11 cellular contexts compared by ENCODE assay signal in genomic region chr5:77138981-77139380, GRCh38. TPM values are rescaled to one million over a fixed set of nuclear protein-coding genes. Genes with fewer than 3 reads are reported as not detected.
A peak's percentile ranks its signal among the peaks of the same experiment; 100 is the strongest.
DNase-seq lines count a peak whose midpoint lies in the region; ATAC-seq and TF ChIP-seq lines count a peak whose summit lies in the region.
"Had no signal": no experiment of that assay in that cellular context is flagged by ENCODE, and none has a peak within 500 bp of the region (broad histone marks: within the 10 kb centered on the region; RNA-seq: fewer than 3 reads in every experiment).

No MANE protein-coding gene starts in this region.

- ATAC-seq in GM18907 (IDR thresholded peaks at IDR 0.05; ENCODE audit: unreplicated experiment), result no peak
- no peak for ATAC-seq in HG02981 (IDR thresholded peaks at IDR 0.05; ENCODE audit: unreplicated experiment)

- peaks cover 4% of the 10 kb centered on the region for H3K36me3 Mint-ChIP-seq in neural progenitor cell
- H3K36me3 Mint-ChIP-seq: CD14-positive monocyte had no signal

- H3K9me3 ChIP-seq in neural progenitor cell (ENCODE audit: low read depth) (no peaks in the 10 kb centered on the region), smooth muscle cell (replicated peaks; ENCODE audit: low read depth) (no peaks in the 10 kb centered on the region)

- H3K27ac ChIP-seq in dorsolateral prefrontal cortex (peak overlapping the region in 41 of 59 donors; percentile 0 to 74 (median 38)), neural progenitor cell (no peak overlapping the region), smooth muscle cell (ENCODE audit: low read depth) (no peak overlapping the region)

- H3K4me2 ChIP-seq in neural progenitor cell (no peak overlapping the region), smooth muscle cell (no peak overlapping the region)

- no peak overlapping the region for H3K9ac ChIP-seq in neural progenitor cell
- no peak overlapping the region for H3K9ac ChIP-seq in smooth muscle cell (ENCODE audit: low read depth)

- H3K27ac Mint-ChIP-seq in neural progenitor cell, result peak overlapping the region; percentile 72
- H3K27ac Mint-ChIP-seq: activated T-cell treated with anti-CD3 and anti-CD28 coated beads, Interleukin-2, amount 50 U/mL, for 24 hours; CD14-positive monocyte had no signal

- DNase-seq in AG20443 (ENCODE audit: low spot score) (peak; percentile 45), LNCaP clone FGC (ENCODE audit: low read depth) (peak; percentile 28), dorsolateral prefrontal cortex (peak in 2 of 10 donors; percentile 35 to 36), neural progenitor cell (ENCODE audit: low spot score) (peak; percentile 16), cortex of kidney (lab: John Stamatoyannopoulos, UW) (no peak), smooth muscle cell (lab: John Stamatoyannopoulos, UW; ENCODE audit: unreplicated experiment) (no peak)
- DNase-seq: activated T-cell treated with anti-CD3 and anti-CD28 coated beads, Interleukin-2, amount 50 U/mL, for 24 hours; Kasumi-1 had no signal

- H3K4me1 Mint-ChIP-seq in neural progenitor cell, result peaks cover 17% of the 10 kb centered on the region

- H3F3A ChIP-seq in neural progenitor cell (ENCODE audit: low read depth) (no peaks in the 10 kb centered on the region), smooth muscle cell (ENCODE audit: low read depth) (no peaks in the 10 kb centered on the region)

- WGBS in smooth muscle cell (ENCODE audit: low lambda C conversion rate), result 83% methylated on average over 5 of the region's 5 CpGs

- H4K20me1 ChIP-seq in neural progenitor cell (ENCODE audit: low read depth), result no peaks in the 10 kb centered on the region
- no peaks in the 10 kb centered on the region for H4K20me1 ChIP-seq in smooth muscle cell (ENCODE audit: low read depth)

- no peak overlapping the region for H3K4me3 Mint-ChIP-seq in neural progenitor cell
- H3K4me3 Mint-ChIP-seq: activated T-cell treated with anti-CD3 and anti-CD28 coated beads, Interleukin-2, amount 50 U/mL, for 24 hours; CD14-positive monocyte had no signal

- TF ChIP-seq CTCF in LNCaP clone FGC (IDR thresholded peaks at IDR 0.05; ENCODE audit: control insufficient read depth, extremely low read depth, insufficient read depth), result no peak
- TF ChIP-seq CTCF in dorsolateral prefrontal cortex (IDR thresholded peaks at IDR 0.05 in 54 of 56, conservative IDR thresholded peaks at IDR 0.05 in 2 of 56; ENCODE audit: low read depth in 1 of 56, partially characterized antibody in 56 of 56), result no peak
- no peak for TF ChIP-seq CTCF in neural progenitor cell (IDR thresholded peaks at IDR 0.05)
- no peak for TF ChIP-seq CTCF in smooth muscle cell (IDR thresholded peaks at IDR 0.05; ENCODE audit: borderline replicate concordance, insufficient read depth, poor library complexity, severe bottlenecking)

- H3K9me3 Mint-ChIP-seq in neural progenitor cell, result no peaks in the 10 kb centered on the region
- H3K9me3 Mint-ChIP-seq: activated T-cell treated with anti-CD3 and anti-CD28 coated beads, Interleukin-2, amount 50 U/mL, for 24 hours; CD14-positive monocyte had no signal

- no peaks in the 10 kb centered on the region for H3K27me3 ChIP-seq in dorsolateral prefrontal cortex
- H3K27me3 ChIP-seq in neural progenitor cell, result no peaks in the 10 kb centered on the region
- no peaks in the 10 kb centered on the region for H3K27me3 ChIP-seq in smooth muscle cell (ENCODE audit: low read depth)

- H3K27me3 Mint-ChIP-seq in neural progenitor cell (ENCODE audit: insufficient read depth, low read depth), result no peaks in the 10 kb centered on the region

- H3K36me3 ChIP-seq in neural progenitor cell, result no peaks in the 10 kb centered on the region
- H3K36me3 ChIP-seq in smooth muscle cell (ENCODE audit: low read depth), result no peaks in the 10 kb centered on the region

- H3K4me3 ChIP-seq in LNCaP clone FGC (ENCODE audit: low read depth, low read length) (no peak overlapping the region), dorsolateral prefrontal cortex (no peak overlapping the region), neural progenitor cell (no peak overlapping the region), smooth muscle cell (no peak overlapping the region)

- H2AFZ ChIP-seq in neural progenitor cell (replicated peaks), result no peak overlapping the region
- no peak overlapping the region for H2AFZ ChIP-seq in smooth muscle cell (ENCODE audit: low read depth)

- intact Hi-C loops in dorsolateral prefrontal cortex (cut with DNase I), result loop anchor here (10.0 kb wide), 1 partner anchor 356 kb away; the partner anchor contains the start of gene WDR41 (in 2 of the 2)

- peaks cover 23% of the 10 kb centered on the region for H3K4me1 ChIP-seq in neural progenitor cell
- no peaks in the 10 kb centered on the region for H3K4me1 ChIP-seq in smooth muscle cell (ENCODE audit: low read depth)

- no peaks in the 10 kb centered on the region for H3K79me2 ChIP-seq in neural progenitor cell (ENCODE audit: low read depth)
- H3K79me2 ChIP-seq in smooth muscle cell (ENCODE audit: low read depth), result no peaks in the 10 kb centered on the region

RNA-seq across cellular contexts. Expression of gene ZBED3, which starts 51.9 kb away (rescaled TPM):
- total RNA-seq in dorsolateral prefrontal cortex, result 10 to 100 TPM in 64 of 120 experiments, 1 to 10 TPM in 56; 3.1 to 27.3 (median 10.4) TPM
- total RNA-seq in neural progenitor cell (ENCODE audit: low replicate concordance), result 0.36 and 1.2 TPM in 2 replicates
- total RNA-seq in smooth muscle cell, result 0.81 and 1.6 TPM in 2 replicates
- polyA plus RNA-seq in smooth muscle cell, result 4.6 and 4.8 TPM in 2 replicates

Comparison
In these comparisons a context has a peak if more than half of its experiments do, and no peak if none do; other contexts are left out.
1. DNase-seq: peak in AG20443 (single experiment), LNCaP clone FGC (single experiment) and neural progenitor cell (single experiment); none in cortex of kidney (single experiment) and smooth muscle cell (single experiment).
2. H3K27ac ChIP-seq: peak in dorsolateral prefrontal cortex (41 of 59); none in neural progenitor cell (single experiment) and smooth muscle cell (single experiment).